36 cellular contexts compared by ENCODE assay signal in the genomic region with DNA sequence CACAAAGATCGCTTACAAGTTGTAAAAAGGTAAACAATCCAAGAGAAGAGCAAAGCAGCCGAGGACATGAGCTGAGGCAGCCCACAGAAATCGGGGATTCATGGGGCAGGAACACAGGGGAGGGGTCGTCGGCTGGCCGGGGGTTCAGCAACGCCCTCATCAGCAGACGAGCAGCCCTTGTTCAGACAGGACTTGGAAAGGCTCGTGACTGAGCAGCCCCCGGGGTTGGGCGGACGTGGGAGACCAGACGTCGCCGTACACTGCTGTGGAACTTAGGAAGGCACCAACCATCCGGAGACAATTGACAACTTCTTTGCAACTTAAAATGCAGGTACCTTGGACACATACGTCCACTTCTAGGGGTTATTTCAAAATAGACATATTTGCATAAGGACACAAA.
"Had no signal": no experiment of that assay in that cellular context is flagged by ENCODE, and none has a peak within 500 bp of the region (broad histone marks: within the 10 kb centered on the region; RNA-seq: fewer than 3 reads in every experiment).

No MANE protein-coding gene starts in this region.

- H3K4me3 Mint-ChIP-seq: activated B cell treated with CpG ODN at 0.5 μM for 24 hours; activated CD4-positive, alpha-beta memory T cell treated with anti-CD3 and anti-CD28 coated beads for 36 hours; activated CD4-positive, alpha-beta T cell treated with anti-CD3 and anti-CD28 coated beads, Interleukin-2, amount 10 ng/mL, durations not matched to agents 24 days and 14 days; activated CD8-positive, alpha-beta T cell treated with anti-CD3 and anti-CD28 coated beads for 36 hours; activated naive CD4-positive, alpha-beta T cell treated with anti-CD3 and anti-CD28 coated beads for 36 hours; activated naive CD8-positive, alpha-beta T cell treated with anti-CD3 and anti-CD28 coated beads for 36 hours; activated T-cell treated with anti-CD3 and anti-CD28 coated beads, Interleukin-2, amount 50 U/mL, for 4 hours; activated T-cell treated with anti-CD3 and anti-CD28 coated beads, Interleukin-2, amount 50 U/mL, for 72 hours; activated T-helper 1 cell treated with anti-CD3 and anti-CD28 coated beads, Interleukin-12 subunit alpha, Interleukin-12 subunit beta, Interleukin-2, Interleukin-4 antibody, amounts not matched to agents 30 ng/mL and 10 ng/mL and 1 ng/mL, durations not matched to agents 14 hours and 24 hours and 36 hours; activated T-helper 17 cell treated with anti-CD3 and anti-CD28 coated beads, Interleukin-2, amount 50 U/mL, for 72 hours; T-helper 1 cell treated with Interleukin-12 subunit alpha and Interleukin-12 subunit beta and Interleukin-4 antibody, amounts not matched to agents 30 μg/mL and 1 μg/mL, for 36 hours; T-helper 2 cell treated with Interferon-gamma antibody and Interleukin-4, amounts not matched to agents 5 μg/mL and 100 μg/mL, for 36 hours had no signal

- H3K27ac ChIP-seq: adrenal gland, body of pancreas, brain microvascular endothelial cell, breast epithelium, VCaP had no signal

- FAIRE-seq: astrocyte, TTC549 had no signal

- H3K9me3 ChIP-seq: adrenal gland, body of pancreas, breast epithelium had no signal

- H3K36me3 ChIP-seq: adrenal gland, brain microvascular endothelial cell, breast epithelium had no signal

- H3K9me3 Mint-ChIP-seq: activated B cell treated with CpG ODN at 0.5 μM for 24 hours; activated CD4-positive, alpha-beta memory T cell treated with anti-CD3 and anti-CD28 coated beads for 36 hours; activated CD4-positive, alpha-beta T cell treated with anti-CD3 and anti-CD28 coated beads, Interleukin-2, amount 10 ng/mL, durations not matched to agents 24 days and 14 days; activated CD8-positive, alpha-beta T cell treated with anti-CD3 and anti-CD28 coated beads for 36 hours; activated naive CD4-positive, alpha-beta T cell treated with anti-CD3 and anti-CD28 coated beads for 36 hours; activated naive CD4-positive, alpha-beta T cell treated with anti-CD3 and anti-CD28 coated beads, Interleukin-2, amount 50 U/mL, for 72 hours; activated naive CD8-positive, alpha-beta T cell treated with anti-CD3 and anti-CD28 coated beads for 36 hours; activated T-cell treated with anti-CD3 and anti-CD28 coated beads, Interleukin-2, amount 50 U/mL, for 4 hours; activated T-cell treated with anti-CD3 and anti-CD28 coated beads, Interleukin-2, amount 50 U/mL, for 72 hours; activated T-helper 1 cell treated with anti-CD3 and anti-CD28 coated beads, Interleukin-12 subunit alpha, Interleukin-12 subunit beta, Interleukin-2, Interleukin-4 antibody, amounts not matched to agents 30 ng/mL and 10 ng/mL and 1 ng/mL, durations not matched to agents 14 hours and 24 hours and 36 hours; activated T-helper 17 cell treated with anti-CD3 and anti-CD28 coated beads, Interleukin-2, amount 50 U/mL, for 72 hours; T-helper 1 cell treated with Interleukin-12 subunit alpha and Interleukin-12 subunit beta and Interleukin-4 antibody, amounts not matched to agents 30 μg/mL and 1 μg/mL, for 36 hours; T-helper 2 cell treated with Interferon-gamma antibody and Interleukin-4, amounts not matched to agents 5 μg/mL and 100 μg/mL, for 36 hours had no signal

- H3K4me1 ChIP-seq: adrenal gland, body of pancreas, breast epithelium had no signal

- H3K27ac Mint-ChIP-seq: activated B cell treated with CpG ODN at 0.5 μM for 24 hours; activated CD4-positive, alpha-beta memory T cell treated with anti-CD3 and anti-CD28 coated beads for 36 hours; activated CD4-positive, alpha-beta T cell treated with anti-CD3 and anti-CD28 coated beads, Interleukin-2, amount 10 ng/mL, durations not matched to agents 24 days and 14 days; activated CD8-positive, alpha-beta T cell treated with anti-CD3 and anti-CD28 coated beads for 36 hours; activated naive CD4-positive, alpha-beta T cell treated with anti-CD3 and anti-CD28 coated beads for 36 hours; activated naive CD4-positive, alpha-beta T cell treated with anti-CD3 and anti-CD28 coated beads, Interleukin-2, amount 50 U/mL, for 72 hours; activated naive CD8-positive, alpha-beta T cell treated with anti-CD3 and anti-CD28 coated beads for 36 hours; activated T-cell treated with anti-CD3 and anti-CD28 coated beads, Interleukin-2, amount 50 U/mL, for 72 hours; activated T-helper 1 cell treated with anti-CD3 and anti-CD28 coated beads, Interleukin-12 subunit alpha, Interleukin-12 subunit beta, Interleukin-2, Interleukin-4 antibody, amounts not matched to agents 30 ng/mL and 10 ng/mL and 1 ng/mL, durations not matched to agents 14 hours and 24 hours and 36 hours; activated T-helper 17 cell treated with anti-CD3 and anti-CD28 coated beads, Interleukin-2, amount 50 U/mL, for 72 hours; T-helper 1 cell treated with Interleukin-12 subunit alpha and Interleukin-12 subunit beta and Interleukin-4 antibody, amounts not matched to agents 30 μg/mL and 1 μg/mL, for 36 hours; T-helper 2 cell treated with Interferon-gamma antibody and Interleukin-4, amounts not matched to agents 5 μg/mL and 100 μg/mL, for 36 hours had no signal

- H3K27me3 ChIP-seq: adrenal gland, body of pancreas, brain microvascular endothelial cell had no signal

- H3K4me3 ChIP-seq: adrenal gland, body of pancreas, breast epithelium had no signal

- H3K27me3 Mint-ChIP-seq: activated CD4-positive, alpha-beta T cell treated with anti-CD3 and anti-CD28 coated beads, Interleukin-2, amount 10 ng/mL, durations not matched to agents 24 days and 14 days; activated naive CD8-positive, alpha-beta T cell treated with anti-CD3 and anti-CD28 coated beads for 36 hours; activated T-helper 17 cell treated with anti-CD3 and anti-CD28 coated beads, Interleukin-2, amount 50 U/mL, for 72 hours had no signal

- ATAC-seq: activated CD8-positive, alpha-beta T cell treated with anti-CD3 and anti-CD28 coated beads for 36 hours; activated naive CD4-positive, alpha-beta T cell treated with anti-CD3 and anti-CD28 coated beads, Interleukin-2, amount 50 U/mL, for 72 hours; activated T-cell treated with anti-CD3 and anti-CD28 coated beads, Interleukin-2, amount 50 U/mL, for 4 hours; activated T-cell treated with anti-CD3 and anti-CD28 coated beads, Interleukin-2, amount 50 U/mL, for 72 hours; activated T-helper 17 cell treated with anti-CD3 and anti-CD28 coated beads, Interleukin-2, amount 50 U/mL, for 72 hours; body of pancreas had no signal

- H3K4me1 Mint-ChIP-seq: activated B cell treated with CpG ODN at 0.5 μM for 24 hours; activated CD4-positive, alpha-beta T cell treated with anti-CD3 and anti-CD28 coated beads, Interleukin-2, amount 10 ng/mL, durations not matched to agents 24 days and 14 days; activated naive CD8-positive, alpha-beta T cell treated with anti-CD3 and anti-CD28 coated beads for 36 hours; activated T-helper 17 cell treated with anti-CD3 and anti-CD28 coated beads, Interleukin-2, amount 50 U/mL, for 72 hours had no signal

- H3K36me3 Mint-ChIP-seq: activated CD4-positive, alpha-beta memory T cell treated with anti-CD3 and anti-CD28 coated beads for 36 hours; activated naive CD4-positive, alpha-beta T cell treated with anti-CD3 and anti-CD28 coated beads, Interleukin-2, amount 50 U/mL, for 72 hours; activated naive CD8-positive, alpha-beta T cell treated with anti-CD3 and anti-CD28 coated beads for 36 hours had no signal

- DNase-seq: activated B cell treated with CpG ODN at 0.5 μM for 24 hours; activated CD4-positive, alpha-beta memory T cell treated with anti-CD3 and anti-CD28 coated beads for 36 hours; activated CD4-positive, alpha-beta T cell treated with anti-CD3 and anti-CD28 coated beads for 4 hours; activated CD4-positive, alpha-beta T cell treated with anti-CD3 and anti-CD28 coated beads, Interleukin-2, amount 10 ng/mL, durations not matched to agents 24 days and 14 days; activated CD4-positive, alpha-beta T cell treated with anti-CD3 and anti-CD28 coated beads, Interleukin-2, amount 50 U/mL, for 1 hour; activated CD4-positive, alpha-beta T cell treated with anti-CD3 and anti-CD28 coated beads, Interleukin-2, amount 50 U/mL, for 4 hours; activated CD4-positive, CD25-positive, alpha-beta regulatory T cell treated with anti-CD3 and anti-CD28 coated beads, Interleukin-2, amount 50 U/mL, for 72 hours; activated CD8-positive, alpha-beta memory T cell treated with anti-CD3 and anti-CD28 coated beads, Interleukin-2, amount 50 U/mL, for 4 hours; activated CD8-positive, alpha-beta T cell treated with anti-CD3 and anti-CD28 coated beads for 36 hours; activated effector memory CD4-positive, alpha-beta T cell treated with anti-CD3 and anti-CD28 coated beads, Interleukin-2, amount 50 U/mL, for 16 hours; activated gamma-delta T cell treated with Interleukin-2 at 50 U/mL for 16 hours; activated naive CD4-positive, alpha-beta T cell; activated naive CD4-positive, alpha-beta T cell treated with anti-CD3 and anti-CD28 coated beads for 36 hours; activated naive CD4-positive, alpha-beta T cell treated with anti-CD3 and anti-CD28 coated beads, Interleukin-2, amount 50 U/mL, for 16 hours; activated naive CD8-positive, alpha-beta T cell treated with anti-CD3 and anti-CD28 coated beads for 36 hours; activated T-cell treated with anti-CD3 and anti-CD28 coated beads for 4 hours; activated T-cell treated with anti-CD3 and anti-CD28 coated beads, Interleukin-2, amount 50 U/mL, for 1 hour; activated T-cell treated with anti-CD3 and anti-CD28 coated beads, Interleukin-2, amount 50 U/mL, for 4 hours; activated T-cell treated with anti-CD3 and anti-CD28 coated beads, Interleukin-2, amount 50 U/mL, for 72 hours; adrenal gland; amniotic stem cell; body of pancreas; brain microvascular endothelial cell; central memory CD4-positive, alpha-beta T cell; T-helper 1 cell; T-helper 2 cell; T-helper 9 cell had no signal
